9 cellular contexts compared by ENCODE assay signal in the genomic region with DNA sequence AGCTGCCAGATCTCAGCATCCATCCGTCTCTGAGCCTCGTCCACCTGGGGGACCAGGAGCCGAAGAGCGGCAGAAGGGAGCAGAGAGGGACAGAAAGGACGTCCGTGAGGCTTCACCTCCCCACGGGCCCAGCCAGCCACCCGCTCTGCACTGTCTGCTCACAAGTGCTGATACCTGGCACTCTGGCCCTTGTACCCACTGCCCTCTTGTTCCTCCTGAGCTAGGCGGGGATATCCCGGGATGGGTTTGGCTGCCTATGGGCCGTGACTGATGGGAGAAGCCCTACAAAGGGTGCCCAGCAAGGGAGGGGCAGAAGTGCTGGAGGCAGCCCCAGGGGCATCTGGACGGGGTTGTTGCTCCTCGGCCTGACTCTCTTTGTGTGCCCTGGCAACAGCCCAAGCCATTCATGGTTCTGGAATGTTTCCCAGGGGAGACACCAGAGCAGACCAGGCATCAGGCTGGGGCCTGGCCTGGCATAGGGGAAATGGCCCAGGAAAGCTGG. TPM values are rescaled to one million over a fixed set of nuclear protein-coding genes. Genes with fewer than 3 reads are reported as not detected.
DNase-seq lines count a peak whose midpoint lies in the region; TF ChIP-seq lines count a peak whose summit lies in the region.
"Had no signal": no experiment of that assay in that cellular context is flagged by ENCODE, and none has a peak within 500 bp of the region (broad histone marks: within the 10 kb centered on the region; RNA-seq: fewer than 3 reads in every experiment).

No MANE protein-coding gene starts in this region.

- peaks cover 6% of the 10 kb centered on the region for H3K4me1 ChIP-seq in testis

- no peaks in the 10 kb centered on the region for H3K36me3 ChIP-seq in testis (ENCODE audit: low read depth, missing control alignments)
- H3K36me3 ChIP-seq: neutrophil had no signal

- TF ChIP-seq POLR2A in testis (IDR thresholded peaks at IDR 0.05) = no peak

- H3K9me3 ChIP-seq in testis = no peaks in the 10 kb centered on the region
- H3K9me3 ChIP-seq: neutrophil had no signal

- no peak overlapping the region for H3K27ac ChIP-seq in testis
- H3K27ac ChIP-seq: neutrophil had no signal

- TF ChIP-seq CTCF in testis (IDR thresholded peaks at IDR 0.05) = no peak

- intact Hi-C loops in testis (cut with DNase I; ENCODE audit: low total_unique reads) = no loop called here

- no peak overlapping the region for H3K4me3 ChIP-seq in testis

- DNase-seq in NCI-H146 (lab: John Stamatoyannopoulos, UW) = peak; percentile 1
- DNase-seq in NCI-H146 treated with DMSO at 0.1 percent for 48 hours (lab: John Stamatoyannopoulos, UW; ENCODE audit: unreplicated experiment) = no peak
- DNase-seq in anterior cingulate cortex (lab: John Stamatoyannopoulos, UW) = peak in 53 of 58 donors; percentile 1 to 91 (median 40)
- peak; percentile 1 to 62 for DNase-seq in hippocampal formation (lab: John Stamatoyannopoulos, UW)
- peak; percentile 66 for DNase-seq in testis
- DNase-seq in activated CD8-positive, alpha-beta memory T cell treated with anti-CD3 and anti-CD28 coated beads for 24 hours = no peak
- DNase-seq in activated effector memory CD4-positive, alpha-beta T cell treated with Interleukin-2 at 50 U/mL for 16 hours = no peak
- no peak for DNase-seq in stimulated activated CD4-positive, alpha-beta T cell treated with anti-CD3 and anti-CD28 coated beads, Interleukin-12 subunit alpha, Interleukin-12 subunit beta, amount 100 ng/mL, for 4 hours

- WGBS in testis, 2 donors = 74 to 82% methylated on average over 7 to 13 of the region's 13 CpGs

- H3K27me3 ChIP-seq in testis = no peaks in the 10 kb centered on the region
- H3K27me3 ChIP-seq: neutrophil had no signal

RNA-seq across cellular contexts. Expression of a gene that starts 57.6 kb away (rescaled TPM):
- total RNA-seq in testis = 1 to 10 TPM; 1.9 TPM
- polyA plus RNA-seq in testis (ENCODE audit: insufficient read depth, low read depth, low replicate concordance) = 1.3 TPM

Comparison
In these comparisons a context has a peak if more than half of its experiments do, and no peak if none do; other contexts are left out.
1. DNase-seq: peak in NCI-H146 (single experiment), anterior cingulate cortex (53 of 58), hippocampal formation (2 of 2) and testis (single experiment); none in NCI-H146 treated with DMSO at 0.1 percent for 48 hours (single experiment), activated CD8-positive, alpha-beta memory T cell treated with anti-CD3 and anti-CD28 coated beads for 24 hours (single experiment), activated effector memory CD4-positive, alpha-beta T cell treated with Interleukin-2 at 50 U/mL for 16 hours (single experiment) and stimulated activated CD4-positive, alpha-beta T cell treated with anti-CD3 and anti-CD28 coated beads, Interleukin-12 subunit alpha, Interleukin-12 subunit beta, amount 100 ng/mL, for 4 hours (single experiment).